In genomic region chr1:109131800-109132199, GRCh38 we compare ENCODE assay signal across 1 cellular context.
A peak's percentile ranks its signal among the peaks of the same experiment; 100 is the strongest.
TF ChIP-seq lines count a peak whose summit lies in the region.

No MANE protein-coding gene starts in this region.

TF ChIP-seq in K562, 482 proteins besides CTCF, POLR2A, EP300 and RAD21:
- TF ChIP-seq MAFG (tag; conservative IDR thresholded peaks at IDR 0.05) (peak; percentile 81), C11orf30 (IDR thresholded peaks at IDR 0.05; ENCODE audit: low read depth) (peak; percentile 88), SMARCA4 (IDR thresholded peaks at IDR 0.05) (peak; percentile 57; the same call in 1 of the 2 replicates), ZNF146 (CRISPR knock-in tag; IDR thresholded peaks at IDR 0.05; ENCODE audit: unreplicated experiment) (no peak), DPF2 (IDR thresholded peaks at IDR 0.05) (peak; percentile 66), FIP1L1 (IDR thresholded peaks at IDR 0.05; ENCODE audit: low read depth, low read length, poor library complexity, severe bottlenecking) (no peak), MAFF (IDR thresholded peaks at IDR 0.05; ENCODE audit: low read length) (peak; percentile 32; the same call in 1 of the 2 replicates), ARID1B (IDR thresholded peaks at IDR 0.05) (peak; percentile 42; the same call in 1 of the 2 replicates), SAFB2 (IDR thresholded peaks at IDR 0.05; ENCODE audit: borderline replicate concordance, low read depth, low read length, severe bottlenecking) (no peak), ZNF316 (IDR thresholded peaks at IDR 0.05) (peak; percentile 89), SNAPC5 (CRISPR knock-in tag; IDR thresholded peaks at IDR 0.05) (no peak), NFE2 (IDR thresholded peaks at IDR 0.05; ENCODE audit: low read depth) (peak; percentile 80), HDAC2 (IDR thresholded peaks at IDR 0.05) (0 out of 2 replicates have a peak, but pooled peaks have one; percentile 36), TARDBP (IDR thresholded peaks at IDR 0.05) (no peak), MTF1 (CRISPR knock-in tag; IDR thresholded peaks at IDR 0.05; ENCODE audit: borderline replicate concordance) (no peak), PHB2 (IDR thresholded peaks at IDR 0.05; ENCODE audit: low read depth) (no peak), ZNF274 (IDR thresholded peaks at IDR 0.05; ENCODE audit: borderline replicate concordance, low read depth, low read length) (no peak), ZNF589 (CRISPR knock-in tag; IDR thresholded peaks at IDR 0.05; ENCODE audit: low read depth) (0 out of 2 replicates have a peak, but pooled peaks have one; percentile 41)
